Comparison of ENCODE assay signal across 14 cellular contexts in genomic region chr17:2904135-2904534, GRCh38.
DNase-seq lines count a peak whose midpoint lies in the region; ATAC-seq, FAIRE-seq and TF ChIP-seq lines count a peak whose summit lies in the region.
"Had no signal": no experiment of that assay in that cellular context is flagged by ENCODE, and none has a peak within 500 bp of the region (broad histone marks: within the 10 kb centered on the region; RNA-seq: fewer than 3 reads in every experiment).

No MANE protein-coding gene starts in this region.

- H3K9me3 ChIP-seq in body of pancreas: no peaks in the 10 kb centered on the region
- no peaks in the 10 kb centered on the region for H3K9me3 ChIP-seq in kidney (ENCODE audit: control insufficient read depth in 1 of 2, low read length in 2 of 2)
- H3K9me3 ChIP-seq in thyroid gland: no peaks in the 10 kb centered on the region
- H3K9me3 ChIP-seq: gastroesophageal sphincter, uterus had no signal

- TF ChIP-seq POLR2A in body of pancreas (IDR thresholded peaks at IDR 0.05): peak in 2 of 3 donors; percentile 32 to 38
- no peak for TF ChIP-seq POLR2A in thyroid gland (IDR thresholded peaks at IDR 0.05)

- peak overlapping the region in 1 of 2 donors; percentile 40 for H3K9ac ChIP-seq in kidney (ENCODE audit: low read length in 2 of 2)

- TF ChIP-seq CTCF in body of pancreas (IDR thresholded peaks at IDR 0.05) (no peak), kidney (IDR thresholded peaks at IDR 0.05; ENCODE audit: borderline replicate concordance, extremely low read depth, insufficient read depth) (no peak), thyroid gland (IDR thresholded peaks at IDR 0.05) (no peak)

- no peak overlapping the region for H3K27ac Mint-ChIP-seq in activated CD8-positive, alpha-beta T cell treated with anti-CD3 and anti-CD28 coated beads, Interleukin-2, amount 10 ng/mL, durations not matched to agents 7 days and 5 days
- H3K27ac Mint-ChIP-seq: T-cell had no signal

- H3K9me3 Mint-ChIP-seq in activated CD8-positive, alpha-beta T cell treated with anti-CD3 and anti-CD28 coated beads, Interleukin-2, amount 10 ng/mL, durations not matched to agents 7 days and 5 days (ENCODE audit: insufficient read depth): peaks cover 6% of the 10 kb centered on the region
- H3K9me3 Mint-ChIP-seq: neural crest cell, T-cell had no signal

- H3K4me3 Mint-ChIP-seq in activated CD8-positive, alpha-beta T cell treated with anti-CD3 and anti-CD28 coated beads, Interleukin-2, amount 10 ng/mL, durations not matched to agents 7 days and 5 days: no peak overlapping the region
- H3K4me3 Mint-ChIP-seq: neural crest cell, T-cell had no signal

- H3K4me3 ChIP-seq in body of pancreas: no peak overlapping the region
- no peak overlapping the region for H3K4me3 ChIP-seq in kidney (ENCODE audit: low read length in 2 of 2)
- no peak overlapping the region for H3K4me3 ChIP-seq in thyroid gland (replicated peaks in 1 of 3)
- H3K4me3 ChIP-seq: cardiac muscle cell, gastroesophageal sphincter, uterus had no signal

- no peaks in the 10 kb centered on the region for H3K4me1 Mint-ChIP-seq in activated CD8-positive, alpha-beta T cell treated with anti-CD3 and anti-CD28 coated beads, Interleukin-2, amount 10 ng/mL, durations not matched to agents 7 days and 5 days (ENCODE audit: low read depth)
- H3K4me1 Mint-ChIP-seq: neural crest cell had no signal

- CTCF ChIA-PET in activated CD8-positive, alpha-beta T cell treated with anti-CD3 and anti-CD28 coated beads, Interleukin-2, amount 10 ng/mL, durations not matched to agents 7 days and 5 days (lab: Charles Lee): no interaction called here

- intact Hi-C loops in body of pancreas (cut with DNase I) (no loop called here), kidney (cut with DNase I) (no loop called here), thyroid gland (cut with DNase I) (no loop called here)

- DNase-seq in NCI-H2227 (lab: John Stamatoyannopoulos, UW; ENCODE audit: unreplicated experiment): peak; percentile 15
- DNase-seq in NCI-H2227 treated with DMSO at 0.1 percent for 48 hours (lab: John Stamatoyannopoulos, UW): no peak
- DNase-seq in body of pancreas: peak; percentile 88 to 94 (median 92)
- peak; percentile 88 for DNase-seq in kidney
- peak; percentile 59 to 67 for DNase-seq in thyroid gland
- no peak for DNase-seq in activated CD8-positive, alpha-beta T cell treated with anti-CD3 and anti-CD28 coated beads, Interleukin-2, amount 10 ng/mL, durations not matched to agents 7 days and 5 days
- DNase-seq: MV-4-11, T-cell, uterus had no signal

- H3K36me3 Mint-ChIP-seq in activated CD8-positive, alpha-beta T cell treated with anti-CD3 and anti-CD28 coated beads, Interleukin-2, amount 10 ng/mL, durations not matched to agents 7 days and 5 days (ENCODE audit: low read depth): no peaks in the 10 kb centered on the region

- H3K27ac ChIP-seq in body of pancreas (peak overlapping the region; percentile 90 to 98 (median 94)), kidney (ENCODE audit: low read depth in 2 of 2, low read length in 2 of 2) (peak overlapping the region; percentile 43 to 59), thyroid gland (no peak overlapping the region)
- H3K27ac ChIP-seq: cardiac muscle cell, gastroesophageal sphincter, uterus had no signal

- FAIRE-seq in kidney (lab: Jason Lieb, UNC): no peak

- H3K4me1 ChIP-seq in body of pancreas: peaks cover 70% of the 10 kb centered on the region
- peaks cover 4 to 11% of the 10 kb centered on the region in 2 donors for H3K4me1 ChIP-seq in kidney (ENCODE audit: control insufficient read depth in 1 of 2, insufficient read depth in 1 of 2, low read depth in 1 of 2, low read length in 2 of 2)
- peaks cover 0 to 13% of the 10 kb centered on the region in 2 donors for H3K4me1 ChIP-seq in thyroid gland
- H3K4me1 ChIP-seq: uterus had no signal

- 0 to 15% methylated on average over 1 to 16 of the region's 16 CpGs for WGBS in body of pancreas, 2 donors
- 21 to 22% methylated on average over 16 of the region's 16 CpGs for WGBS in thyroid gland, 2 donors

- ATAC-seq in body of pancreas (peak; percentile 75), GM21390 (IDR thresholded peaks at IDR 0.05; ENCODE audit: unreplicated experiment) (no peak), GM21423 (IDR thresholded peaks at IDR 0.05; ENCODE audit: unreplicated experiment) (no peak)
- ATAC-seq in activated CD8-positive, alpha-beta T cell treated with anti-CD3 and anti-CD28 coated beads, Interleukin-2, amount 10 ng/mL, durations not matched to agents 7 days and 5 days: no peak
- ATAC-seq: gastroesophageal sphincter, T-cell had no signal

- H3K27me3 ChIP-seq in body of pancreas (no peaks in the 10 kb centered on the region), thyroid gland (no peaks in the 10 kb centered on the region)
- H3K27me3 ChIP-seq: cardiac muscle cell, gastroesophageal sphincter, uterus had no signal

- POLR2A ChIA-PET in activated CD8-positive, alpha-beta T cell treated with anti-CD3 and anti-CD28 coated beads, Interleukin-2, amount 10 ng/mL, durations not matched to agents 7 days and 5 days (lab: Charles Lee): no interaction called here

- H3K36me3 ChIP-seq in body of pancreas (replicated peaks in 1 of 2; ENCODE audit: insufficient read depth in 1 of 2, low read depth in 2 of 2): no peaks in the 10 kb centered on the region
- H3K36me3 ChIP-seq in kidney (ENCODE audit: control insufficient read depth in 1 of 2, insufficient read depth in 2 of 2, low read length in 2 of 2): no peaks in the 10 kb centered on the region
- H3K36me3 ChIP-seq in thyroid gland: no peaks in the 10 kb centered on the region
- H3K36me3 ChIP-seq: cardiac muscle cell, gastroesophageal sphincter, uterus had no signal

- peaks cover 2% of the 10 kb centered on the region for H3K27me3 Mint-ChIP-seq in activated CD8-positive, alpha-beta T cell treated with anti-CD3 and anti-CD28 coated beads, Interleukin-2, amount 10 ng/mL, durations not matched to agents 7 days and 5 days (ENCODE audit: low read depth)
- H3K27me3 Mint-ChIP-seq: T-cell had no signal

Comparison
In these comparisons a context has a peak if more than half of its experiments do, and no peak if none do; other contexts are left out.
1. DNase-seq: peak in NCI-H2227 (single experiment), body of pancreas (4 of 4), kidney (single experiment) and thyroid gland (2 of 2); none in NCI-H2227 treated with DMSO at 0.1 percent for 48 hours (single experiment) and activated CD8-positive, alpha-beta T cell treated with anti-CD3 and anti-CD28 coated beads, Interleukin-2, amount 10 ng/mL, durations not matched to agents 7 days and 5 days (single experiment).
2. H3K27ac ChIP-seq: peak in body of pancreas (4 of 4) and kidney (2 of 2); none in thyroid gland (0 of 3).
3. POLR2A ChIP-seq: peak in body of pancreas (2 of 3); none in thyroid gland (0 of 2).